10 cellular contexts compared by ENCODE assay signal in genomic region chr2:196988599-196988998, GRCh38.
DNase-seq lines count a peak whose midpoint lies in the region; ATAC-seq and TF ChIP-seq lines count a peak whose summit lies in the region.
"Had no signal": no experiment of that assay in that cellular context is flagged by ENCODE, and none has a peak within 500 bp of the region (broad histone marks: within the 10 kb centered on the region; RNA-seq: fewer than 3 reads in every experiment).

No MANE protein-coding gene starts in this region.

- H3K27ac ChIP-seq in A673 (ENCODE audit: low read depth, low read length, poor library complexity, severe bottlenecking) (peak overlapping the region; percentile 95), HCT116 (ENCODE audit: low read depth, low read length) (no peak overlapping the region), mesodermal cell (ENCODE audit: low read depth, low read length, severe bottlenecking) (peak overlapping the region; percentile 97)

- peaks cover 55% of the 10 kb centered on the region for H3K4me1 Mint-ChIP-seq in activated T-helper 2 cell treated with anti-CD3 and anti-CD28 coated beads, Interferon-gamma antibody, Interleukin-2, Interleukin-4, amounts not matched to agents 10 μg/mL and 5 μg/mL and 100 μg/mL, durations not matched to agents 14 hours and 24 hours and 36 hours (ENCODE audit: low read depth)

- no peaks in the 10 kb centered on the region for H3K27me3 Mint-ChIP-seq in activated T-helper 2 cell treated with anti-CD3 and anti-CD28 coated beads, Interferon-gamma antibody, Interleukin-2, Interleukin-4, amounts not matched to agents 10 μg/mL and 5 μg/mL and 100 μg/mL, durations not matched to agents 14 hours and 24 hours and 36 hours (ENCODE audit: low read depth)

- TF ChIP-seq RAD21 in HCT116 (IDR thresholded peaks at IDR 0.05; ENCODE audit: low read depth) = no peak

- BruUV-seq in A673 (replicated peaks; lab: Mats Ljungman, UMichigan) (no TSS peak), HCT116 (replicated peaks; lab: Mats Ljungman, UMichigan) (no TSS peak)

- peaks cover 11% of the 10 kb centered on the region for H3K9me3 Mint-ChIP-seq in activated T-helper 2 cell treated with anti-CD3 and anti-CD28 coated beads, Interferon-gamma antibody, Interleukin-2, Interleukin-4, amounts not matched to agents 10 μg/mL and 5 μg/mL and 100 μg/mL, durations not matched to agents 14 hours and 24 hours and 36 hours

- intact Hi-C loops in A673 (cut with micrococcal nuclease; ENCODE audit: unreplicated experiment) = no loop called here
- intact Hi-C loops in HCT116 (cut with micrococcal nuclease) = no loop called here
- intact Hi-C loops in activated T-helper 2 cell treated with anti-CD3 and anti-CD28 coated beads, Interferon-gamma antibody, Interleukin-2, Interleukin-4, amounts not matched to agents 10 μg/mL and 5 μg/mL and 100 μg/mL, durations not matched to agents 14 hours and 24 hours and 36 hours (cut with micrococcal nuclease) = loop anchor here (1.0 to 10.0 kb wide), 5 partner anchors 13 to 744 kb away; partner anchors contain the start of gene GTF3C3

- H3K36me3 ChIP-seq in A673 (ENCODE audit: insufficient read depth, low read length, poor library complexity, severe bottlenecking) (no peaks in the 10 kb centered on the region), HCT116 (ENCODE audit: control insufficient read depth in 1 of 2, insufficient read depth in 2 of 2, low read length in 2 of 2) (no peaks in the 10 kb centered on the region), mesodermal cell (ENCODE audit: control insufficient read depth, insufficient read depth, low read length) (no peaks in the 10 kb centered on the region), BE2C (no peaks in the 10 kb centered on the region)

- H2AFZ ChIP-seq in HCT116 (ENCODE audit: low read depth, low read length, poor library complexity, severe bottlenecking) = peak overlapping the region; percentile 100

- H3K4me3 ChIP-seq in A673 (ENCODE audit: low read depth, low read length, poor library complexity, severe bottlenecking) (peak overlapping the region; percentile 1), HCT116 (replicated peaks in 1 of 2; ENCODE audit: low read depth in 1 of 2, low read length in 2 of 2) (no peak overlapping the region), mesodermal cell (ENCODE audit: extremely low read depth, insufficient read depth, low read length, poor library complexity, severe bottlenecking) (no peak overlapping the region), BE2C (ENCODE audit: low read depth, low read length) (no peak overlapping the region; the same call in 1 of the 2 replicates)
- H3K4me3 ChIP-seq: mucosa of descending colon had no signal

- WGBS in mesodermal cell (ENCODE audit: insufficient coverage in 2 of 2), 2 experiments = 100% methylated on average over 1 to 3 of the region's 3 CpGs

- H3K9me3 ChIP-seq in A673 (ENCODE audit: low read depth, low read length, poor library complexity, severe bottlenecking) (no peaks in the 10 kb centered on the region), HCT116 (ENCODE audit: control insufficient read depth in 1 of 2, insufficient read depth in 1 of 2, low read depth in 1 of 2, low read length in 2 of 2) (no peaks in the 10 kb centered on the region), mesodermal cell (ENCODE audit: control insufficient read depth, low read length) (no peaks in the 10 kb centered on the region), BE2C (no peaks in the 10 kb centered on the region)
- H3K9me3 ChIP-seq: mucosa of descending colon had no signal

- H3K4me2 ChIP-seq in HCT116 (ENCODE audit: low read length) = peak overlapping the region; percentile 78

- CTCF ChIA-PET in A673 (lab: Charles Lee) = no interaction called here
- CTCF ChIA-PET in HCT116 (lab: Charles Lee) = no interaction called here
- CTCF ChIA-PET in HEK293T (lab: Yijun Ruan, JAX) = no interaction called here

- RAD21 ChIA-PET in HCT116 (lab: Charles Lee; ENCODE audit: low non-redundant PET in 1 of 2, low total read pairs in 2 of 2, uncharacterized antibody in 2 of 2, unreplicated experiment in 2 of 2) = no interaction called here

- no peaks in the 10 kb centered on the region for H4K20me1 ChIP-seq in HCT116 (ENCODE audit: insufficient read depth)

- ATAC-seq in HCT116 (no peak), GM19452 (IDR thresholded peaks at IDR 0.05; ENCODE audit: unreplicated experiment) (no peak)

- DNase-seq in A673 (ENCODE audit: low spot score) (peak; percentile 35), HCT116 (ENCODE audit: low read depth, low spot score) (no peak), BE2C (no peak), HEK293T (ENCODE audit: extremely low spot score) (no peak), amygdala (lab: John Stamatoyannopoulos, UW) (no peak)
- no peak for DNase-seq in activated T-helper 2 cell treated with anti-CD3 and anti-CD28 coated beads, Interferon-gamma antibody, Interleukin-2, Interleukin-4, amounts not matched to agents 10 μg/mL and 5 μg/mL and 100 μg/mL, durations not matched to agents 14 hours and 24 hours and 36 hours (ENCODE audit: low spot score)
- DNase-seq: T-helper 9 cell had no signal

- no peak for TF ChIP-seq CTCF in A673 (conservative IDR thresholded peaks at IDR 0.05; ENCODE audit: low read depth, low read length)
- TF ChIP-seq CTCF in HCT116 (IDR thresholded peaks at IDR 0.05 in 2 of 3, conservative IDR thresholded peaks at IDR 0.05 in 1 of 3; ENCODE audit: borderline replicate concordance in 1 of 3, insufficient read depth in 1 of 3, low read depth in 2 of 3, low read length in 2 of 3) = no peak
- no peak for TF ChIP-seq CTCF in BE2C (IDR thresholded peaks at IDR 0.05; ENCODE audit: low read depth, low read length)

- peak overlapping the region; percentile 24 for H3K4me3 Mint-ChIP-seq in activated T-helper 2 cell treated with anti-CD3 and anti-CD28 coated beads, Interferon-gamma antibody, Interleukin-2, Interleukin-4, amounts not matched to agents 10 μg/mL and 5 μg/mL and 100 μg/mL, durations not matched to agents 14 hours and 24 hours and 36 hours (ENCODE audit: low read depth)

- H3K9me2 ChIP-seq in HCT116 (ENCODE audit: insufficient read depth) = no peaks in the 10 kb centered on the region

- TF ChIP-seq POLR2A in HCT116 (IDR thresholded peaks at IDR 0.05; ENCODE audit: borderline replicate concordance, extremely low read depth, insufficient read depth, insufficient read length) = no peak

- H3K27ac Mint-ChIP-seq in activated T-helper 2 cell treated with anti-CD3 and anti-CD28 coated beads, Interferon-gamma antibody, Interleukin-2, Interleukin-4, amounts not matched to agents 10 μg/mL and 5 μg/mL and 100 μg/mL, durations not matched to agents 14 hours and 24 hours and 36 hours = peak overlapping the region; percentile 86

- POLR2A ChIA-PET in A673 (lab: Charles Lee; ENCODE audit: low non-redundant PET) = interaction anchor here (0.5 to 0.6 kb wide), 2 partner anchors 53 to 99 kb away, joined by 3 to 12 read pairs; no protein-coding TSS in a partner anchor
- POLR2A ChIA-PET in HCT116 (lab: Charles Lee) = no interaction called here
- POLR2A ChIA-PET in HEK293T (lab: Yijun Ruan, JAX) = interaction anchor here (0.8 kb wide), 1 partner anchor 9 kb away, joined by 3 read pairs; no protein-coding TSS in a partner anchor

- H3K4me1 ChIP-seq in A673 (ENCODE audit: insufficient read depth, low read length, poor library complexity, severe bottlenecking) (peaks cover 48% of the 10 kb centered on the region), HCT116 (ENCODE audit: control insufficient read depth in 1 of 2, insufficient read depth in 2 of 2, low read length in 2 of 2) (peaks cover 13 to 22% of the 10 kb centered on the region in 2 experiments; a peak in 3 of 4 replicates), mesodermal cell (ENCODE audit: control insufficient read depth, insufficient read depth, low read length, poor library complexity, severe bottlenecking) (peaks cover 14% of the 10 kb centered on the region), BE2C (peaks cover 11% of the 10 kb centered on the region)

- no peaks in the 10 kb centered on the region for H3K79me2 ChIP-seq in HCT116 (ENCODE audit: insufficient read depth, low read length)

- peaks cover 87% of the 10 kb centered on the region for H3K36me3 Mint-ChIP-seq in activated T-helper 2 cell treated with anti-CD3 and anti-CD28 coated beads, Interferon-gamma antibody, Interleukin-2, Interleukin-4, amounts not matched to agents 10 μg/mL and 5 μg/mL and 100 μg/mL, durations not matched to agents 14 hours and 24 hours and 36 hours (ENCODE audit: low read depth)

- H3K27me3 ChIP-seq in A673 (replicated peaks; ENCODE audit: insufficient read depth, low read depth, low read length, poor library complexity) (no peaks in the 10 kb centered on the region), HCT116 (ENCODE audit: insufficient read depth, low read length) (no peaks in the 10 kb centered on the region), BE2C (no peaks in the 10 kb centered on the region)

- peak overlapping the region; percentile 52; the same call in 1 of the 2 replicates for H3K9ac ChIP-seq in HCT116 (ENCODE audit: low read length)

TF ChIP-seq in HCT116, 20 proteins besides CTCF, POLR2A, EP300 and RAD21:
- TF ChIP-seq TCF7L2 (IDR thresholded peaks at IDR 0.05; ENCODE audit: borderline replicate concordance, extremely low read depth, insufficient read depth, insufficient read length) (no peak), ZNF274 (IDR thresholded peaks at IDR 0.05; ENCODE audit: low read depth, low read length) (no peak), EZH2 (IDR thresholded peaks at IDR 0.05) (no peak), CEBPB (IDR thresholded peaks at IDR 0.05; ENCODE audit: low read depth) (no peak), EGR1 (IDR thresholded peaks at IDR 0.05; ENCODE audit: low read depth) (no peak)

TF ChIP-seq in HEK293T, 16 proteins besides CTCF, POLR2A, EP300 and RAD21:
- TF ChIP-seq CTBP1 (IDR thresholded peaks at IDR 0.05; ENCODE audit: borderline replicate concordance) (no peak), FOXM1 (IDR thresholded peaks at IDR 0.05; ENCODE audit: borderline replicate concordance) (no peak), TARDBP (IDR thresholded peaks at IDR 0.05) (no peak), HDGF (IDR thresholded peaks at IDR 0.05; ENCODE audit: borderline replicate concordance) (no peak), ELF4 (IDR thresholded peaks at IDR 0.05) (no peak), LEF1 (IDR thresholded peaks at IDR 0.05; ENCODE audit: borderline replicate concordance) (no peak), SUZ12 (IDR thresholded peaks at IDR 0.05) (no peak), FOXA1 (IDR thresholded peaks at IDR 0.05) (no peak), BHLHE40 (IDR thresholded peaks at IDR 0.05; ENCODE audit: borderline replicate concordance) (no peak)
TF ChIP-seq in HEK293T: peak in this region for 0.
